ENCODE assay signal across 9 cellular contexts in the genomic region with DNA sequence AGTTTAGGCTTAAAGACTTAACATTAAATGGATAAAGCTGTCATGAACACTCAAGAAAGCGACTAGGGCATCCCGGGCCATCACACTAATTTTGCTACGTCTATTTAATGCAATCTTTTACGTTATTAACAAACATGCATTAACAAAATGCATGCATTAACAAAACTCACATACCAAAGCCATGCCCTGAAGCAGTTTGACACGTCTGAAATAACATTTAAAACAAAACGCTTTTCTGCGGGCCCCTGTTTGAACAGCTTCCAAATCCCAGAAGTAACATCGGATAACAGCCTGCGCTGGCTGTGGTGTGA. TPM values are rescaled to one million over a fixed set of nuclear protein-coding genes. Genes with fewer than 3 reads are reported as not detected.
A peak's percentile ranks its signal among the peaks of the same experiment; 100 is the strongest.
DNase-seq lines count a peak whose midpoint lies in the region; ATAC-seq and TF ChIP-seq lines count a peak whose summit lies in the region.
"Had no signal": no experiment of that assay in that cellular context is flagged by ENCODE, and none has a peak within 500 bp of the region (broad histone marks: within the 10 kb centered on the region; RNA-seq: fewer than 3 reads in every experiment).

No MANE protein-coding gene starts in this region.

- ATAC-seq in HG03442 (IDR thresholded peaks at IDR 0.05; ENCODE audit: unreplicated experiment): no peak

- H3K36me3 Mint-ChIP-seq in progenitor cell of endocrine pancreas (ENCODE audit: insufficient read depth): no peaks in the 10 kb centered on the region

- H3K4me1 ChIP-seq in esophagus squamous epithelium: peaks cover 7 to 46% (median 9%) of the 10 kb centered on the region in 3 donors

- CTCF ChIA-PET in RWPE1 (lab: Yijun Ruan, JAX): no interaction called here

- DNase-seq in GM12865 (ENCODE audit: low read depth) (no peak), RWPE1 (ENCODE audit: low spot score) (no peak), esophagus squamous epithelium (lab: John Stamatoyannopoulos, UW) (no peak), progenitor cell of endocrine pancreas (ENCODE audit: low spot score, unreplicated experiment) (no peak), NCI-H2171 treated with DMSO at 0.1 percent for 48 hours (lab: John Stamatoyannopoulos, UW) (no peak), mucosa of gallbladder (ENCODE audit: low spot score) (no peak), NCI-H146 (lab: John Stamatoyannopoulos, UW) (no peak)

- H3K36me3 ChIP-seq in esophagus squamous epithelium: no peaks in the 10 kb centered on the region

- TF ChIP-seq CTCF in GM12865 (IDR thresholded peaks at IDR 0.05; ENCODE audit: insufficient read depth, low read depth, low read length, missing control alignments) (no peak), RWPE1 (conservative IDR thresholded peaks at IDR 0.05; ENCODE audit: low read depth) (no peak), esophagus squamous epithelium (IDR thresholded peaks at IDR 0.05) (no peak), progenitor cell of endocrine pancreas (IDR thresholded peaks at IDR 0.05; ENCODE audit: unreplicated experiment) (no peak)

- POLR2A ChIA-PET in RWPE1 (lab: Yijun Ruan, JAX; ENCODE audit: low non-redundant PET): interaction anchor here (0.6 kb wide), 1 partner anchor 39 kb away, joined by 4 read pairs; no protein-coding TSS in a partner anchor

- intact Hi-C loops in esophagus squamous epithelium (cut with DNase I): no loop called here

- 8% methylated on average over 9 of the region's 9 CpGs for WGBS in esophagus squamous epithelium, 2 donors

- H3K9me3 ChIP-seq in esophagus squamous epithelium: no peaks in the 10 kb centered on the region

- H3K4me3 ChIP-seq in GM12865 (ENCODE audit: low read depth, low read length) (peak overlapping the region; percentile 82), esophagus squamous epithelium (peak overlapping the region; percentile 66 to 76 (median 70))

- H3K27me3 Mint-ChIP-seq in progenitor cell of endocrine pancreas: no peaks in the 10 kb centered on the region

- peaks cover 0 to 14% (median 0%) of the 10 kb centered on the region in 4 donors for H3K27me3 ChIP-seq in esophagus squamous epithelium

- H3K4me3 Mint-ChIP-seq in progenitor cell of endocrine pancreas (ENCODE audit: low read depth): peak overlapping the region; percentile 98

- TF ChIP-seq POLR2A in esophagus squamous epithelium (IDR thresholded peaks at IDR 0.05): no peak

- H3K9me3 Mint-ChIP-seq in progenitor cell of endocrine pancreas (ENCODE audit: low read depth): no peaks in the 10 kb centered on the region

- H3K27ac ChIP-seq in RWPE1 (peak overlapping the region; percentile 88), esophagus squamous epithelium (peak overlapping the region; percentile 70 to 85 (median 81))

- peaks cover 46% of the 10 kb centered on the region for H3K4me1 Mint-ChIP-seq in progenitor cell of endocrine pancreas (ENCODE audit: low read depth)

- H3K27ac Mint-ChIP-seq in progenitor cell of endocrine pancreas: peak overlapping the region; percentile 97

RNA-seq across cellular contexts. Expression of a gene that starts 0.5 kb away (rescaled TPM):
- total RNA-seq in esophagus squamous epithelium (1 to 10 TPM; 2.5 to 3.6 (median 3.0) TPM), progenitor cell of endocrine pancreas (32.2 and 33.1 TPM in 2 replicates), mucosa of gallbladder (16.9 TPM)
- total RNA-seq: myocyte had no signal
